In genomic region chr19:45638930-45639729, GRCh38 we compare ENCODE assay signal across 8 cellular contexts. TPM values are rescaled to one million over a fixed set of nuclear protein-coding genes. Genes with fewer than 3 reads are reported as not detected.
DNase-seq lines count a peak whose midpoint lies in the region; ATAC-seq and TF ChIP-seq lines count a peak whose summit lies in the region.

A gene with protein sequence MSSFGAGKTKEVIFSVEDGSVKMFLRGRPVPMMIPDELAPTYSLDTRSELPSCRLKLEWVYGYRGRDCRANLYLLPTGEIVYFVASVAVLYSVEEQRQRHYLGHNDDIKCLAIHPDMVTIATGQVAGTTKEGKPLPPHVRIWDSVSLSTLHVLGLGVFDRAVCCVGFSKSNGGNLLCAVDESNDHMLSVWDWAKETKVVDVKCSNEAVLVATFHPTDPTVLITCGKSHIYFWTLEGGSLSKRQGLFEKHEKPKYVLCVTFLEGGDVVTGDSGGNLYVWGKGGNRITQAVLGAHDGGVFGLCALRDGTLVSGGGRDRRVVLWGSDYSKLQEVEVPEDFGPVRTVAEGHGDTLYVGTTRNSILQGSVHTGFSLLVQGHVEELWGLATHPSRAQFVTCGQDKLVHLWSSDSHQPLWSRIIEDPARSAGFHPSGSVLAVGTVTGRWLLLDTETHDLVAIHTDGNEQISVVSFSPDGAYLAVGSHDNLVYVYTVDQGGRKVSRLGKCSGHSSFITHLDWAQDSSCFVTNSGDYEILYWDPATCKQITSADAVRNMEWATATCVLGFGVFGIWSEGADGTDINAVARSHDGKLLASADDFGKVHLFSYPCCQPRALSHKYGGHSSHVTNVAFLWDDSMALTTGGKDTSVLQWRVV (minus strand): TSS chr19:45639397. CDS start chr19:45639376, 21 bp downstream.

- CTCF ChIA-PET in A673 (lab: Charles Lee), result interaction anchor here (0.6 kb wide), 2 partner anchors 110 to 194 kb away, joined by 3 to 15 read pairs; no protein-coding TSS in a partner anchor
- CTCF ChIA-PET in Panc1 (lab: Charles Lee), result no interaction called here

- H3K4me1 ChIP-seq in A673 (ENCODE audit: insufficient read depth, low read length, poor library complexity, severe bottlenecking), result peaks cover 20% of the 10 kb centered on the region
- H3K4me1 ChIP-seq in Panc1 (ENCODE audit: control insufficient read depth, insufficient read depth, low read length), result peaks cover 14% of the 10 kb centered on the region; the same call in 1 of the 2 replicates
- H3K4me1 ChIP-seq in parathyroid adenoma, result peaks cover 42% of the 10 kb centered on the region

- H3K4me2 ChIP-seq in parathyroid adenoma (ENCODE audit: low read length), result peak within 1 kb of the TSS; percentile 95

- H3K9ac ChIP-seq in parathyroid adenoma, result peak within 1 kb of the TSS; percentile 43

- in situ Hi-C loops in GM13977 (cut with MboI; ENCODE audit: low pct_unique_long_range_greater_than_20kb, low sequenced_read_pairs, unreplicated experiment), result no loop called here
- in situ Hi-C loops in Panc1 (cut with HindIII; ENCODE audit: low pct_unique_long_range_greater_than_20kb, low sequenced_read_pairs), result no loop called here

- H2AFZ ChIP-seq in parathyroid adenoma, result peak within 1 kb of the TSS; percentile 93

- H3K9me3 ChIP-seq in A673 (ENCODE audit: low read depth, low read length, poor library complexity, severe bottlenecking) (no peaks in the 10 kb centered on the region), Panc1 (ENCODE audit: control insufficient read depth, insufficient read depth, low read depth, low read length) (no peaks in the 10 kb centered on the region), parathyroid adenoma (ENCODE audit: control insufficient read depth, low read length) (no peaks in the 10 kb centered on the region)

- TF ChIP-seq CTCF in A673 (conservative IDR thresholded peaks at IDR 0.05; ENCODE audit: low read depth, low read length) (peak; percentile 57), GM13977 (IDR thresholded peaks at IDR 0.05; ENCODE audit: extremely low read depth, insufficient read depth, missing control alignments) (peak; percentile 43), Panc1 (IDR thresholded peaks at IDR 0.05) (no peak; the same call in 1 of the 2 replicates), parathyroid adenoma (IDR thresholded peaks at IDR 0.05) (no peak)

- POLR2A ChIA-PET in A673 (lab: Charles Lee; ENCODE audit: low non-redundant PET) (no interaction called here), Panc1 (lab: Charles Lee) (no interaction called here)

- H3K4me3 ChIP-seq in A673 (ENCODE audit: low read depth, low read length, poor library complexity, severe bottlenecking) (peak within 1 kb of the TSS; percentile 62), Panc1 (ENCODE audit: low read depth in 2 of 2, low read length in 2 of 2) (peak within 1 kb of the TSS; percentile 61 to 71), parathyroid adenoma (ENCODE audit: low read depth, low read length) (peak within 1 kb of the TSS; percentile 84)

- H3K79me2 ChIP-seq in parathyroid adenoma, result peaks cover 3% of the 10 kb centered on the region

- H3K36me3 ChIP-seq in A673 (ENCODE audit: insufficient read depth, low read length, poor library complexity, severe bottlenecking) (no peaks in the 10 kb centered on the region), Panc1 (ENCODE audit: control insufficient read depth, insufficient read depth, low read length) (no peaks in the 10 kb centered on the region), parathyroid adenoma (ENCODE audit: control insufficient read depth, insufficient read depth, low read length) (no peaks in the 10 kb centered on the region)

- ATAC-seq in Panc1 (0 out of 2 replicates have a peak, but pooled peaks have one; percentile 23), HG03139 (IDR thresholded peaks at IDR 0.05; ENCODE audit: unreplicated experiment) (no peak), GM19452 (IDR thresholded peaks at IDR 0.05; ENCODE audit: unreplicated experiment) (no peak)

- H3K27ac ChIP-seq in A673 (ENCODE audit: low read depth, low read length, poor library complexity, severe bottlenecking) (peak within 1 kb of the TSS; percentile 59), Panc1 (ENCODE audit: low read length) (peak within 1 kb of the TSS; percentile 77), parathyroid adenoma (peak within 1 kb of the TSS; percentile 89)

- DNase-seq in A673 (ENCODE audit: low spot score) (peak; percentile 71), GM13977 (ENCODE audit: low spot score) (peak; percentile 76), Panc1 (ENCODE audit: low read depth, low spot score) (no peak), activated gamma-delta T cell treated with Interleukin-2 at 50 U/mL for 16 hours (peak; percentile 36), glomerular visceral epithelial cell (ENCODE audit: extremely low spot score) (peak; percentile 49)

- no peaks in the 10 kb centered on the region for H3K27me3 ChIP-seq in A673 (replicated peaks; ENCODE audit: insufficient read depth, low read depth, low read length, poor library complexity)
- H3K27me3 ChIP-seq in Panc1 (ENCODE audit: control insufficient read depth, insufficient read depth, low read length), result no peaks in the 10 kb centered on the region
- H3K27me3 ChIP-seq in parathyroid adenoma (ENCODE audit: control insufficient read depth, insufficient read depth, low read length), result no peaks in the 10 kb centered on the region

- intact Hi-C loops in A673 (cut with micrococcal nuclease; ENCODE audit: unreplicated experiment) (no loop called here), Panc1 (cut with micrococcal nuclease; ENCODE audit: unreplicated experiment) (no loop called here)

- BruUV-seq in A673 (replicated peaks; lab: Mats Ljungman, UMichigan), result no TSS peak
- no TSS peak for BruUV-seq in Panc1 (replicated peaks; lab: Mats Ljungman, UMichigan)

RNA-seq across cellular contexts. Expression of the gene that starts here (rescaled TPM):
- total RNA-seq in A673 (2021) (17.0 and 21.0 TPM in 2 replicates), Panc1 (2021; ENCODE audit: unreplicated experiment) (32.7 TPM)
- polyA plus RNA-seq in Panc1 (2012; ENCODE audit: insufficient read length), result 30.7 TPM

Comparison
In these comparisons a context has a peak if more than half of its experiments do, and no peak if none do; other contexts are left out.
1. CTCF ChIP-seq: peak in A673 (single experiment) and GM13977 (single experiment); none in Panc1 (single experiment) and parathyroid adenoma (single experiment).
2. Peak in every context shown above with its lines, with median percentiles within 50 percentile points of each other: H3K27ac ChIP-seq and H3K4me3 ChIP-seq.